In genomic region chr1:108511764-108512163, GRCh38 we compare ENCODE assay signal across 13 cellular contexts.
"Had no signal": no experiment of that assay in that cellular context is flagged by ENCODE, and none has a peak within 500 bp of the region (broad histone marks: within the 10 kb centered on the region; RNA-seq: fewer than 3 reads in every experiment).

No MANE protein-coding gene starts in this region.

- H3K36me3 Mint-ChIP-seq: activated naive CD4-positive, alpha-beta T cell treated with anti-CD3 and anti-CD28 coated beads, Interleukin-2, amount 10 ng/mL, durations not matched to agents 7 days and 5 days had no signal

- ATAC-seq: stimulated activated naive CD8-positive, alpha-beta T cell treated with anti-CD3 and anti-CD28 coated beads, Interleukin-15, amount 100 ng/mL, for 72 hours had no signal

- H3K4me1 ChIP-seq: adrenal gland, heart right ventricle, left ventricle myocardium inferior, prostate gland, spleen had no signal

- H3K4me1 Mint-ChIP-seq: activated naive CD4-positive, alpha-beta T cell treated with anti-CD3 and anti-CD28 coated beads, Interleukin-2, amount 10 ng/mL, durations not matched to agents 7 days and 5 days; nephron; stimulated activated naive CD8-positive, alpha-beta T cell treated with anti-CD3 and anti-CD28 coated beads, Interleukin-15, amount 100 ng/mL, for 72 hours had no signal

- H3K9me3 ChIP-seq: adrenal gland, heart right ventricle, left ventricle myocardium inferior, prostate gland, spleen, thoracic aorta had no signal

- H3K36me3 ChIP-seq: adrenal gland, heart right ventricle, left ventricle myocardium inferior, prostate gland, spleen, thoracic aorta had no signal

- H3K9me3 Mint-ChIP-seq: nephron had no signal

- H3K4me3 ChIP-seq: adrenal gland, heart right ventricle, left ventricle myocardium inferior, prostate gland, spleen, thoracic aorta had no signal

- H3K4me3 Mint-ChIP-seq: activated naive CD4-positive, alpha-beta T cell treated with anti-CD3 and anti-CD28 coated beads, Interleukin-2, amount 10 ng/mL, durations not matched to agents 7 days and 5 days; nephron; stimulated activated naive CD8-positive, alpha-beta T cell treated with anti-CD3 and anti-CD28 coated beads, Interleukin-15, amount 100 ng/mL, for 72 hours had no signal

- H3K27ac Mint-ChIP-seq: activated naive CD4-positive, alpha-beta T cell treated with anti-CD3 and anti-CD28 coated beads, Interleukin-2, amount 10 ng/mL, durations not matched to agents 7 days and 5 days; activated T-helper 2 cell treated with anti-CD3 and anti-CD28 coated beads, Interferon-gamma antibody, Interleukin-2, Interleukin-4, amounts not matched to agents 10 μg/mL and 5 μg/mL and 100 μg/mL, durations not matched to agents 14 hours and 24 hours and 36 hours; nephron; stimulated activated naive CD8-positive, alpha-beta T cell treated with anti-CD3 and anti-CD28 coated beads, Interleukin-15, amount 100 ng/mL, for 72 hours had no signal

- H3K27ac ChIP-seq: adrenal gland, heart right ventricle, left ventricle myocardium inferior, prostate gland, spleen, thoracic aorta had no signal

- DNase-seq: activated CD4-positive, alpha-beta T cell treated with anti-CD3 and anti-CD28 coated beads, Interleukin-2, amount 50 U/mL, for 1 hour; activated naive CD4-positive, alpha-beta T cell treated with anti-CD3 and anti-CD28 coated beads, Interleukin-2, amount 10 ng/mL, durations not matched to agents 7 days and 5 days; activated T-cell treated with anti-CD3 and anti-CD28 coated beads for 4 hours; adrenal gland; heart right ventricle; islet precursor cell; left ventricle myocardium inferior; spleen; stimulated activated naive CD8-positive, alpha-beta T cell treated with anti-CD3 and anti-CD28 coated beads, Interleukin-15, amount 100 ng/mL, for 72 hours had no signal

- H3K27me3 ChIP-seq: adrenal gland, spleen had no signal
